Comparison of ENCODE assay signal across 1 cellular context in genomic region chr14:21092147-21093011, GRCh38.
TF ChIP-seq lines count a peak whose summit lies in the region.

No MANE protein-coding gene starts in this region.

TF ChIP-seq in endothelial cell of umbilical vein, 7 proteins besides CTCF, POLR2A, EP300 and RAD21:
- TF ChIP-seq EZH2 (IDR thresholded peaks at IDR 0.05; ENCODE audit: borderline replicate concordance, low read depth, low read length, severe bottlenecking) (peak; percentile 49), POLR2AphosphoS5 (IDR thresholded peaks at IDR 0.05; ENCODE audit: insufficient read depth, low read depth, low read length) (no peak), GATA2 (IDR thresholded peaks at IDR 0.05; ENCODE audit: insufficient read depth, insufficient read length, low read depth, low read length) (no peak), JUN (IDR thresholded peaks at IDR 0.05; ENCODE audit: borderline replicate concordance, insufficient read depth, insufficient read length, low read depth) (no peak), FOS (IDR thresholded peaks at IDR 0.05; ENCODE audit: borderline replicate concordance, insufficient read depth, low read length) (no peak), MYC (IDR thresholded peaks at IDR 0.05; ENCODE audit: low read depth, low read length) (no peak)
- TF ChIP-seq, protein P1, sequence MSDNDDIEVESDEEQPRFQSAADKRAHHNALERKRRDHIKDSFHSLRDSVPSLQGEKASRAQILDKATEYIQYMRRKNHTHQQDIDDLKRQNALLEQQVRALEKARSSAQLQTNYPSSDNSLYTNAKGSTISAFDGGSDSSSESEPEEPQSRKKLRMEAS (IDR thresholded peaks at IDR 0.05; ENCODE audit: insufficient read depth, insufficient read length) = no peak
